In genomic region chr7:101410743-101411476, GRCh38 we compare ENCODE assay signal across 8 cellular contexts. TPM values are rescaled to one million over a fixed set of nuclear protein-coding genes. Genes with fewer than 3 reads are reported as not detected.
DNase-seq lines count a peak whose midpoint lies in the region; ATAC-seq, FAIRE-seq and TF ChIP-seq lines count a peak whose summit lies in the region.

No MANE protein-coding gene starts in this region.

- peak; percentile 14 to 54 for DNase-seq in NCI-H526 (lab: John Stamatoyannopoulos, UW)
- DNase-seq in NCI-H526 treated with DMSO at 0.1 percent for 48 hours (lab: John Stamatoyannopoulos, UW) = no peak
- DNase-seq in T follicular helper cell (ENCODE audit: low read depth) = peak; percentile 3
- peak; percentile 41 for DNase-seq in HepG2 (ENCODE audit: low spot score)
- DNase-seq in stomach = peak; percentile 41

- in situ Hi-C loops in HepG2 (cut with HindIII; ENCODE audit: extremely low pct_ligation_motif_present, low pct_unique_long_range_greater_than_20kb) = loop anchor here (5.0 kb wide), 1 partner anchor 44 kb away; no protein-coding TSS in a partner anchor

- FAIRE-seq in HepG2 (lab: Jason Lieb, UNC) = no peak

- H3K79me2 ChIP-seq in HepG2 (ENCODE audit: insufficient read depth, low read length) = no peaks in the 10 kb centered on the region

- H3K9me3 ChIP-seq in HepG2 (ENCODE audit: low read length) = peaks cover 17% of the 10 kb centered on the region
- peaks cover 6 to 31% (median 25%) of the 10 kb centered on the region in 4 donors for H3K9me3 ChIP-seq in stomach

- H4K20me1 ChIP-seq in HepG2 (ENCODE audit: insufficient read depth, low read length) = no peaks in the 10 kb centered on the region

- H3K9me3 Mint-ChIP-seq in brain = peaks cover 21 to 38% (median 27%) of the 10 kb centered on the region in 5 experiments

- H3K4me3 ChIP-seq in HepG2 (replicated peaks in 1 of 3; ENCODE audit: insufficient read depth in 1 of 3, low read depth in 2 of 3, low read length in 3 of 3) (peak overlapping the region in 1 of 3 experiments; percentile 19; a peak in 1 of 6 replicates), stomach (no peak overlapping the region)

- H3K9ac ChIP-seq in HepG2 (ENCODE audit: insufficient read depth, low read depth, low read length) = no peak overlapping the region

- CTCF ChIA-PET in HepG2 (lab: Yijun Ruan, JAX; ENCODE audit: low intra/inter-chr PET ratio, low total read pairs) = interaction anchor here (2.4 kb wide), 1 partner anchor 47 kb away, joined by 20 read pairs; no protein-coding TSS in a partner anchor

- H3K4me1 ChIP-seq in HepG2 (ENCODE audit: insufficient read depth, low read length) = peaks cover 14% of the 10 kb centered on the region
- peaks cover 0 to 4% (median 2%) of the 10 kb centered on the region in 4 donors for H3K4me1 ChIP-seq in stomach

- no peak overlapping the region for H2AFZ ChIP-seq in HepG2 (ENCODE audit: low read length)

- H3K4me1 Mint-ChIP-seq in brain = peaks cover 10% of the 10 kb centered on the region

- POLR2A ChIA-PET in HepG2 (lab: Yijun Ruan, JAX) = no interaction called here

- intact Hi-C loops in HepG2 (cut with micrococcal nuclease; ENCODE audit: unreplicated experiment) = loop anchor here (1.0 kb wide), 2 partner anchors 25 to 47 kb away; no protein-coding TSS in a partner anchor
- intact Hi-C loops in stomach (cut with DNase I; ENCODE audit: low total_unique reads) = no loop called here

- peak overlapping the region in 1 of 5 experiments; percentile 70 for H3K27ac Mint-ChIP-seq in brain

- peak; percentile 91 for ATAC-seq in HepG2
- no peak for ATAC-seq in HG03571 (IDR thresholded peaks at IDR 0.05; ENCODE audit: unreplicated experiment)
- ATAC-seq in HG02571 (IDR thresholded peaks at IDR 0.05; ENCODE audit: unreplicated experiment) = no peak

- H3K36me3 ChIP-seq in HepG2 (replicated peaks in 1 of 2; ENCODE audit: control insufficient read depth in 1 of 2, insufficient read depth in 2 of 2, low read length in 2 of 2) (no peaks in the 10 kb centered on the region), stomach (no peaks in the 10 kb centered on the region)

- TF ChIP-seq EP300 in HepG2 (IDR thresholded peaks at IDR 0.05; ENCODE audit: low read depth in 2 of 2, low read length in 2 of 2) (no peak), HepG2 (CRISPR knock-in tag; IDR thresholded peaks at IDR 0.05; ENCODE audit: borderline replicate concordance) (no peak), stomach (IDR thresholded peaks at IDR 0.05) (no peak)

- peaks cover 28% of the 10 kb centered on the region for H3K36me3 Mint-ChIP-seq in brain

- H3K4me3 Mint-ChIP-seq in brain = no peak overlapping the region

- TF ChIP-seq RAD21 in HepG2 (CRISPR knock-in tag; IDR thresholded peaks at IDR 0.05) = peak; percentile 88

- TF ChIP-seq CTCF in brain (conservative IDR thresholded peaks at IDR 0.05) (peak; percentile 70 to 77), HepG2 (CRISPR knock-in tag; IDR thresholded peaks at IDR 0.05) (peak; percentile 98), stomach (IDR thresholded peaks at IDR 0.05) (peak in 5 of 7 experiments; percentile 55 to 79 (median 70))

- WGBS in HepG2 (ENCODE audit: low lambda C conversion rate) = 10% methylated on average over 10 of the region's 14 CpGs
- 24 to 30% (median 26%) methylated on average over 13 to 14 of the region's 14 CpGs for WGBS in stomach, 5 donors

- H3K27ac ChIP-seq in HepG2 (ENCODE audit: extremely low read length, insufficient read depth, low read length) (no peak overlapping the region), stomach (no peak overlapping the region)

- TF ChIP-seq POLR2A in HepG2 (IDR thresholded peaks at IDR 0.05; ENCODE audit: insufficient read depth in 1 of 2, low read depth in 2 of 2, low read length in 2 of 2) (no peak), stomach (IDR thresholded peaks at IDR 0.05) (no peak)

- H3K27me3 ChIP-seq in HepG2 (ENCODE audit: control insufficient read depth in 1 of 2, insufficient read depth in 2 of 2, low read length in 2 of 2) (no peaks in the 10 kb centered on the region), stomach (peaks cover 0 to 39% (median 0%) of the 10 kb centered on the region in 3 donors)

- peaks cover 4% of the 10 kb centered on the region for H3K27me3 Mint-ChIP-seq in brain

- peak overlapping the region; percentile 50 for H3K4me2 ChIP-seq in HepG2 (ENCODE audit: low read depth, low read length)

- BruUV-seq in HepG2 (replicated peaks; lab: Mats Ljungman, UMichigan) = no TSS peak

TF ChIP-seq in HepG2, 621 proteins besides CTCF, POLR2A, EP300 and RAD21 (continues in another document):
- no peak for TF ChIP-seq ZNF230 (CRISPR knock-in tag; IDR thresholded peaks at IDR 0.05)
- no peak for TF ChIP-seq ZSCAN22 (CRISPR knock-in tag; IDR thresholded peaks at IDR 0.05)
- TF ChIP-seq KDM5B (CRISPR knock-in tag; IDR thresholded peaks at IDR 0.05; ENCODE audit: borderline replicate concordance) = peak; percentile 64; the same call in 1 of the 2 replicates
- TF ChIP-seq CHD4 (IDR thresholded peaks at IDR 0.05; ENCODE audit: borderline replicate concordance, low read length) = no peak
- no peak for TF ChIP-seq HOXA3 (CRISPR knock-in tag; IDR thresholded peaks at IDR 0.05)
- TF ChIP-seq ARNTL (CRISPR knock-in tag; IDR thresholded peaks at IDR 0.05) = no peak
- TF ChIP-seq ZZZ3 (CRISPR knock-in tag; IDR thresholded peaks at IDR 0.05; ENCODE audit: borderline replicate concordance) = no peak
- TF ChIP-seq GRHL1 (CRISPR knock-in tag; conservative IDR thresholded peaks at IDR 0.05) = no peak

RNA-seq across cellular contexts. Expression of gene COL26A1, which starts 48.2 kb away (rescaled TPM):
- polyA plus RNA-seq in brain (ENCODE audit: insufficient read depth, low read depth, low replicate concordance) (3.7 TPM), HepG2 (2011; rRNA removed) (6.8 and 7.8 TPM in 2 replicates), stomach (under 1 TPM in 2 of 3 donors, not detected in 1; 0.20 to 0.31 TPM)
- total RNA-seq in HepG2 (2016; rRNA removed; fragmentation: Illumina TruSeq; extraction: Trizol) (3.9 and 9.2 TPM in 2 replicates), stomach (under 1 TPM in 1 of 5 donors, not detected in 4; 0.55 TPM)
- 0.62 and 0.81 TPM in 2 replicates for total RNA-seq in HepG2 (2016; cell fraction: cytosol; rRNA removed; fragmentation: Illumina TruSeq; extraction: Trizol; ENCODE audit: low read depth)
- total RNA-seq in HepG2 (2016; cell fraction: insoluble cytoplasmic fraction; rRNA removed; fragmentation: Illumina TruSeq; extraction: Trizol) = 3.5 and 9.3 TPM in 2 replicates
- total RNA-seq in HepG2 (2016; cell fraction: membrane; rRNA removed; fragmentation: Illumina TruSeq; extraction: Trizol) = 1.7 and 2.1 TPM in 2 replicates
- 8.2 and 9.3 TPM in 2 replicates for total RNA-seq in HepG2 (2016; cell fraction: nucleus; rRNA removed; fragmentation: Illumina TruSeq; extraction: Trizol)
- polyA plus RNA-seq in HepG2 (2011; cell fraction: cytosol; rRNA removed) = 5.6 and 9.2 TPM in 2 replicates
- polyA plus RNA-seq in HepG2 (2011; cell fraction: nucleus; rRNA removed) = 13.0 and 14.5 TPM in 2 replicates
- 2.6 and 3.4 TPM in 2 replicates for polyA plus RNA-seq in HepG2 (2012)
- 0.67 and 0.85 TPM in 2 replicates for polyA plus RNA-seq in HepG2 (2016; cell fraction: cytosol; fragmentation: Illumina TruSeq; extraction: Trizol; ENCODE audit: low read depth)
- 3.9 and 4.7 TPM in 2 replicates for polyA plus RNA-seq in HepG2 (2016; cell fraction: insoluble cytoplasmic fraction; fragmentation: Illumina TruSeq; extraction: Trizol; ENCODE audit: low read depth)
- 1.2 and 1.4 TPM in 2 replicates for polyA plus RNA-seq in HepG2 (2016; cell fraction: membrane; fragmentation: Illumina TruSeq; extraction: Trizol; ENCODE audit: low read depth)
- polyA plus RNA-seq in HepG2 (2016; cell fraction: nucleus; fragmentation: Illumina TruSeq; extraction: Trizol; ENCODE audit: insufficient read depth, low read depth) = 21.1 and 25.2 TPM in 2 replicates
- 0.37 and 7.5 TPM in 2 replicates for polyA minus RNA-seq in HepG2 (2011; rRNA and poly(A)+ RNA removed; ENCODE audit: low replicate concordance)
- polyA minus RNA-seq in HepG2 (2011; cell fraction: cytosol; rRNA and poly(A)+ RNA removed) = 2.8 and 4.2 TPM in 2 replicates
- polyA minus RNA-seq in HepG2 (2011; cell fraction: nucleus; rRNA and poly(A)+ RNA removed) = 1.2 and 1.5 TPM in 2 replicates
